17 cellular contexts compared by ENCODE assay signal in the genomic region with DNA sequence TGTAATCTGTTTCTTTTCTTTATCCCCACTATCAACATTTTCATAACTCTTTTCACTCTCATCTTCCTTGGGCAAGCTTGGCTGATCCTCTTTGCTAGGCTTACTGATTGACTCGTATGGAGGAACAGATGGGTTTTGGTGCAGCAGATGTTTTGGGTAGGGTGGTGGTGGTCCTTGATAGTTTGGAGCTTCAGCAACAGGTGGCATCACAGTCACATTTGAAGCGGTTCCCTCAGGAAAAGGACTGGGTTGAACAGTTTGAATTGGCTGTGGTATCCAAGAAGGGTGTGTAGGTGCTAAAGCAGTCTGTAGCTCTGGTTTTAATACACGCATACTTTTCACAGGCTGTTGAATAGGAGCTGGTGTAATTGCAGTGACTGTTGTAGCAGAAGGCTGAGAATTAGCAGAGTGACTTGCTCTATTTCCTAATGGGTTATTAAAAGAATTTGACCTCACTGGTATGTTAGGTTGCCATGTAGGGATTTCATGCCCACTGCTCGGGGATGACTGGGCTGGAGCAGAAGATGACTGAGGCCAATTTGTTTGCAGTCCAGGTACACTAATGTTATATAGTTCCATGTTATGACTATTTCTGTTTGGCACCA. TPM values are rescaled to one million over a fixed set of nuclear protein-coding genes. Genes with fewer than 3 reads are reported as not detected.
DNase-seq lines count a peak whose midpoint lies in the region; ATAC-seq and TF ChIP-seq lines count a peak whose summit lies in the region.
"Had no signal": no experiment of that assay in that cellular context is flagged by ENCODE, and none has a peak within 500 bp of the region (broad histone marks: within the 10 kb centered on the region; RNA-seq: fewer than 3 reads in every experiment).

No MANE protein-coding gene starts in this region.

- no peak overlapping the region for H3K4me3 ChIP-seq in OCI-LY7 (ENCODE audit: low read depth, low read length, poor library complexity, severe bottlenecking)
- no peak overlapping the region for H3K4me3 ChIP-seq in retinal pigment epithelial cell (ENCODE audit: low read length)
- no peak overlapping the region for H3K4me3 ChIP-seq in vagina
- H3K4me3 ChIP-seq: hepatocyte, SK-N-MC, upper lobe of right lung had no signal

- no peak for DNase-seq in activated naive CD8-positive, alpha-beta T cell treated with anti-CD3 and anti-CD28 coated beads, Interleukin-2, amount 50 U/mL, for 24 hours
- DNase-seq in OCI-LY7 (ENCODE audit: low spot score) = no peak
- no peak for DNase-seq in glutamatergic neuron
- DNase-seq in retinal pigment epithelial cell (ENCODE audit: low read depth) = peak; percentile 81
- DNase-seq in CD14-positive monocyte (ENCODE audit: low spot score) = no peak
- no peak for DNase-seq in vagina (ENCODE audit: extremely low spot score in 2 of 2)
- no peak for DNase-seq in KG1 (lab: John Stamatoyannopoulos, UW)
- DNase-seq: activated CD4-positive, alpha-beta T cell treated with anti-CD3 and anti-CD28 coated beads, Interleukin-2, amount 10 ng/mL, durations not matched to agents 7 days and 5 days; CD4-positive, CD25-positive, alpha-beta regulatory T cell; NCI-H446 treated with DMSO at 0.1 percent for 48 hours; stimulated activated naive CD4-positive, alpha-beta T cell treated with Interleukin-2 at 50 U/mL for 16 hours; upper lobe of right lung had no signal

- POLR2A ChIA-PET in OCI-LY7 (lab: Charles Lee) = interaction anchor here (0.5 to 1.6 kb wide), 4 partner anchors 16 to 90 kb away, joined by 3 to 6 read pairs (median 3); no protein-coding TSS in a partner anchor

- H3K27me3 ChIP-seq in vagina = no peaks in the 10 kb centered on the region
- H3K27me3 ChIP-seq: hepatocyte, upper lobe of right lung had no signal

- no peaks in the 10 kb centered on the region for H3K27me3 Mint-ChIP-seq in activated naive CD8-positive, alpha-beta T cell
- H3K27me3 Mint-ChIP-seq in activated naive CD8-positive, alpha-beta T cell treated with anti-CD3 and anti-CD28 coated beads, Interleukin-2, amount 50 U/mL, for 24 hours = no peaks in the 10 kb centered on the region
- H3K27me3 Mint-ChIP-seq in glutamatergic neuron (ENCODE audit: unreplicated experiment) (no peaks in the 10 kb centered on the region), CD14-positive monocyte (ENCODE audit: low read depth in 3 of 3) (peaks cover 0 to 1% (median 0%) of the 10 kb centered on the region in 3 donors)
- H3K27me3 Mint-ChIP-seq: activated CD4-positive, alpha-beta T cell treated with anti-CD3 and anti-CD28 coated beads, Interleukin-2, amount 10 ng/mL, durations not matched to agents 7 days and 5 days; CD4-positive, CD25-positive, alpha-beta regulatory T cell had no signal

- peaks cover 19% of the 10 kb centered on the region for H3K4me1 Mint-ChIP-seq in activated naive CD8-positive, alpha-beta T cell (ENCODE audit: low read depth)
- peaks cover 19% of the 10 kb centered on the region for H3K4me1 Mint-ChIP-seq in activated naive CD8-positive, alpha-beta T cell treated with anti-CD3 and anti-CD28 coated beads, Interleukin-2, amount 50 U/mL, for 24 hours
- H3K4me1 Mint-ChIP-seq in glutamatergic neuron (ENCODE audit: low read depth, unreplicated experiment) (peaks cover 34% of the 10 kb centered on the region), CD14-positive monocyte (no peaks in the 10 kb centered on the region)

- H3K36me3 ChIP-seq in OCI-LY7 (ENCODE audit: insufficient read depth, low read length) (peaks cover 65% of the 10 kb centered on the region), vagina (peaks cover 0 to 16% of the 10 kb centered on the region in 2 donors)

- H2AFZ ChIP-seq in OCI-LY7 (ENCODE audit: low read length) = no peak overlapping the region
- H2AFZ ChIP-seq: hepatocyte, parathyroid adenoma had no signal

- CTCF ChIA-PET in OCI-LY7 (lab: Charles Lee; ENCODE audit: unreplicated experiment) = no interaction called here

- no peak overlapping the region for H3K4me2 ChIP-seq in OCI-LY7 (ENCODE audit: low read length)
- H3K4me2 ChIP-seq: hepatocyte had no signal

- peaks cover 32% of the 10 kb centered on the region; the same call in 1 of the 2 replicates for H3K79me2 ChIP-seq in OCI-LY7 (ENCODE audit: insufficient read depth, low read depth, low read length)

- intact Hi-C loops in OCI-LY7 (cut with micrococcal nuclease; ENCODE audit: unreplicated experiment) (no loop called here), CD14-positive monocyte (cut with micrococcal nuclease) (no loop called here), vagina (cut with DNase I) (no loop called here)

- no peak overlapping the region for H3K4me3 Mint-ChIP-seq in activated naive CD8-positive, alpha-beta T cell
- H3K4me3 Mint-ChIP-seq in activated naive CD8-positive, alpha-beta T cell treated with anti-CD3 and anti-CD28 coated beads, Interleukin-2, amount 50 U/mL, for 24 hours = no peak overlapping the region
- H3K4me3 Mint-ChIP-seq in glutamatergic neuron (ENCODE audit: unreplicated experiment) (no peak overlapping the region), CD14-positive monocyte (no peak overlapping the region)
- H3K4me3 Mint-ChIP-seq: activated CD4-positive, alpha-beta T cell treated with anti-CD3 and anti-CD28 coated beads, Interleukin-2, amount 10 ng/mL, durations not matched to agents 7 days and 5 days; CD4-positive, CD25-positive, alpha-beta regulatory T cell had no signal

- peaks cover 5% of the 10 kb centered on the region for H3K36me3 Mint-ChIP-seq in activated naive CD8-positive, alpha-beta T cell
- H3K36me3 Mint-ChIP-seq in activated naive CD8-positive, alpha-beta T cell treated with anti-CD3 and anti-CD28 coated beads, Interleukin-2, amount 50 U/mL, for 24 hours (ENCODE audit: low read depth) = peaks cover 33% of the 10 kb centered on the region
- no peaks in the 10 kb centered on the region for H3K36me3 Mint-ChIP-seq in glutamatergic neuron (ENCODE audit: unreplicated experiment)
- H3K36me3 Mint-ChIP-seq in CD14-positive monocyte = peaks cover 46 to 75% of the 10 kb centered on the region in 2 donors

- no peak for TF ChIP-seq POLR2A in vagina (IDR thresholded peaks at IDR 0.05)

- H3K9me3 Mint-ChIP-seq in activated naive CD8-positive, alpha-beta T cell (ENCODE audit: low read depth) = no peaks in the 10 kb centered on the region
- no peaks in the 10 kb centered on the region for H3K9me3 Mint-ChIP-seq in activated naive CD8-positive, alpha-beta T cell treated with anti-CD3 and anti-CD28 coated beads, Interleukin-2, amount 50 U/mL, for 24 hours
- H3K9me3 Mint-ChIP-seq in glutamatergic neuron (ENCODE audit: unreplicated experiment) (no peaks in the 10 kb centered on the region), CD14-positive monocyte (peaks cover 0 to 4% (median 0%) of the 10 kb centered on the region in 7 donors)
- H3K9me3 Mint-ChIP-seq: activated CD4-positive, alpha-beta T cell treated with anti-CD3 and anti-CD28 coated beads, Interleukin-2, amount 10 ng/mL, durations not matched to agents 7 days and 5 days; activated naive CD4-positive, alpha-beta T cell treated with anti-CD3 and anti-CD28 coated beads, Interleukin-2, amount 50 U/mL, for 72 hours had no signal

- H3K4me1 ChIP-seq in OCI-LY7 (ENCODE audit: insufficient read depth, low read length, poor library complexity, severe bottlenecking) = peaks cover 5% of the 10 kb centered on the region
- peaks cover 7% of the 10 kb centered on the region for H3K4me1 ChIP-seq in vagina
- H3K4me1 ChIP-seq: parathyroid adenoma, upper lobe of right lung had no signal

- no peak for TF ChIP-seq CTCF in OCI-LY7 (conservative IDR thresholded peaks at IDR 0.05; ENCODE audit: low read length)
- TF ChIP-seq CTCF in glutamatergic neuron (IDR thresholded peaks at IDR 0.05; ENCODE audit: partially characterized antibody, unreplicated experiment) = no peak
- no peak for TF ChIP-seq CTCF in retinal pigment epithelial cell (conservative IDR thresholded peaks at IDR 0.05; ENCODE audit: low read depth, low read length)
- no peak for TF ChIP-seq CTCF in CD14-positive monocyte (IDR thresholded peaks at IDR 0.05)
- TF ChIP-seq CTCF in vagina (IDR thresholded peaks at IDR 0.05) = no peak

- H4K20me1 ChIP-seq in OCI-LY7 (ENCODE audit: insufficient read depth, low read length) = no peaks in the 10 kb centered on the region

- BruUV-seq in OCI-LY7 (replicated peaks; lab: Mats Ljungman, UMichigan) = TSS peak; percentile 54

- no peaks in the 10 kb centered on the region for H3K9me2 ChIP-seq in OCI-LY7 (ENCODE audit: insufficient read depth, low read length)

- H3K27ac Mint-ChIP-seq in activated naive CD8-positive, alpha-beta T cell = peak overlapping the region; percentile 61
- H3K27ac Mint-ChIP-seq in activated naive CD8-positive, alpha-beta T cell treated with anti-CD3 and anti-CD28 coated beads, Interleukin-2, amount 50 U/mL, for 24 hours = no peak overlapping the region
- H3K27ac Mint-ChIP-seq in glutamatergic neuron (ENCODE audit: unreplicated experiment) (peak overlapping the region; percentile 62), CD14-positive monocyte (peak overlapping the region in 1 of 7 donors; percentile 9)
- H3K27ac Mint-ChIP-seq: activated CD4-positive, alpha-beta T cell treated with anti-CD3 and anti-CD28 coated beads, Interleukin-2, amount 10 ng/mL, durations not matched to agents 7 days and 5 days had no signal

- no peak for ATAC-seq in activated naive CD8-positive, alpha-beta T cell treated with anti-CD3 and anti-CD28 coated beads, Interleukin-2, amount 50 U/mL, for 24 hours
- ATAC-seq: activated naive CD4-positive, alpha-beta T cell treated with anti-CD3 and anti-CD28 coated beads, Interleukin-2, amount 50 U/mL, for 72 hours; upper lobe of right lung had no signal

- no peak overlapping the region for H3K27ac ChIP-seq in OCI-LY7 (ENCODE audit: low read depth, low read length, poor library complexity, severe bottlenecking)
- no peak overlapping the region for H3K27ac ChIP-seq in vagina
- H3K27ac ChIP-seq: hepatocyte, parathyroid adenoma, SK-N-MC, upper lobe of right lung had no signal

- H3K9me3 ChIP-seq in OCI-LY7 (ENCODE audit: low read length) = no peaks in the 10 kb centered on the region
- no peaks in the 10 kb centered on the region for H3K9me3 ChIP-seq in vagina
- H3K9me3 ChIP-seq: upper lobe of right lung had no signal

RNA-seq across cellular contexts. Expression of a gene that starts 34.5 kb away (rescaled TPM):
- total RNA-seq in OCI-LY7 (2014; rRNA removed; shearing (Covaris generic)) = 15.6 and 23.1 TPM in 2 replicates
- total RNA-seq in OCI-LY7 (2022) (30.3 and 30.7 TPM in 2 replicates), glutamatergic neuron (ENCODE audit: unreplicated experiment) (31.5 TPM), vagina (28.0 TPM)
- 10 to 100 TPM in 1 of 2 donors, 1 to 10 TPM in 1; 5.2 to 10.3 TPM for polyA plus RNA-seq in CD14-positive monocyte

RNA-seq across cellular contexts. Expression of a gene that starts 34.8 kb away (rescaled TPM):
- total RNA-seq in OCI-LY7 (2014; rRNA removed; shearing (Covaris generic)) = 35.1 and 40.9 TPM in 2 replicates
- total RNA-seq in OCI-LY7 (2022) (32.8 and 36.5 TPM in 2 replicates), glutamatergic neuron (ENCODE audit: unreplicated experiment) (10.9 TPM), vagina (18.7 TPM)
- polyA plus RNA-seq in CD14-positive monocyte = 10 to 100 TPM; 11.4 to 14.5 TPM
